In genomic region chr4:48127882-48128394, GRCh38 we compare ENCODE assay signal across 1 cellular context.
A peak's percentile ranks its signal among the peaks of the same experiment; 100 is the strongest.
TF ChIP-seq lines count a peak whose summit lies in the region.

No MANE protein-coding gene starts in this region.

TF ChIP-seq in GM12878, 131 proteins besides CTCF, POLR2A, EP300 and RAD21 (continued from another document and continues in another):
- no peak for TF ChIP-seq RFX5 (IDR thresholded peaks at IDR 0.05; ENCODE audit: low read depth, low read length)
- no peak for TF ChIP-seq RELA (IDR thresholded peaks at IDR 0.05; ENCODE audit: borderline replicate concordance, partially characterized antibody)
- peak; percentile 83; the same call in 1 of the 2 replicates for TF ChIP-seq IRF4 (IDR thresholded peaks at IDR 0.05; ENCODE audit: low read depth, low read length)
- TF ChIP-seq POLR2AphosphoS2 (IDR thresholded peaks at IDR 0.05; ENCODE audit: low read depth, low read length) = no peak
- TF ChIP-seq SP1 (IDR thresholded peaks at IDR 0.05; ENCODE audit: low read depth, low read length) = no peak
- no peak for TF ChIP-seq USF2 (IDR thresholded peaks at IDR 0.05; ENCODE audit: borderline replicate concordance, low read depth, low read length)
- no peak for TF ChIP-seq MYC (IDR thresholded peaks at IDR 0.05; ENCODE audit: insufficient read depth, insufficient read length, insufficient replicate concordance, low read length, severe bottlenecking)
- peak; percentile 55 for TF ChIP-seq RUNX3 (IDR thresholded peaks at IDR 0.05; ENCODE audit: low read length)
- no peak for TF ChIP-seq TARDBP (IDR thresholded peaks at IDR 0.05; ENCODE audit: borderline replicate concordance)
- no peak for TF ChIP-seq STAT3 (IDR thresholded peaks at IDR 0.05; ENCODE audit: low read depth, low read length)
- peak; percentile 14; the same call in 1 of the 2 replicates for TF ChIP-seq RELB (IDR thresholded peaks at IDR 0.05; ENCODE audit: low read depth)
- peak; percentile 68 for TF ChIP-seq BCL3 (IDR thresholded peaks at IDR 0.05; ENCODE audit: borderline replicate concordance, insufficient read depth, low read depth, low read length, poor library complexity, severe bottlenecking)
- TF ChIP-seq LARP7 (IDR thresholded peaks at IDR 0.05) = no peak
- peak; percentile 78 for TF ChIP-seq MEF2A (IDR thresholded peaks at IDR 0.05; ENCODE audit: insufficient read depth, low read depth, low read length)
- no peak for TF ChIP-seq SREBF2 (IDR thresholded peaks at IDR 0.05; ENCODE audit: low read length)
- TF ChIP-seq ZBTB11 (CRISPR knock-in tag; IDR thresholded peaks at IDR 0.05) = no peak
- TF ChIP-seq POU2F2 (IDR thresholded peaks at IDR 0.05; ENCODE audit: borderline replicate concordance, low read depth, low read length) = peak; percentile 21; the same call in 1 of the 3 replicates
- no peak for TF ChIP-seq SPI1 (IDR thresholded peaks at IDR 0.05; ENCODE audit: borderline replicate concordance, insufficient read depth, low read depth, low read length)
- TF ChIP-seq NKRF (conservative IDR thresholded peaks at IDR 0.05) = no peak
- no peak for TF ChIP-seq PAX8 (IDR thresholded peaks at IDR 0.05)
- TF ChIP-seq E2F4 (IDR thresholded peaks at IDR 0.05; ENCODE audit: low read depth, low read length) = no peak
- TF ChIP-seq NFXL1 (IDR thresholded peaks at IDR 0.05; ENCODE audit: borderline replicate concordance) = no peak
- TF ChIP-seq ATF2 (IDR thresholded peaks at IDR 0.05; ENCODE audit: low read length) = peak; percentile 86
- TF ChIP-seq KLF5 (IDR thresholded peaks at IDR 0.05; ENCODE audit: partially characterized antibody) = no peak
- TF ChIP-seq ZBED1 (IDR thresholded peaks at IDR 0.05; ENCODE audit: borderline replicate concordance) = no peak
- TF ChIP-seq ZNF622 (IDR thresholded peaks at IDR 0.05) = no peak
- peak; percentile 65 for TF ChIP-seq TCF7 (IDR thresholded peaks at IDR 0.05; ENCODE audit: borderline replicate concordance)
- peak; percentile 75; the same call in 1 of the 2 replicates for TF ChIP-seq CBX5 (IDR thresholded peaks at IDR 0.05; ENCODE audit: low read depth)
- no peak for TF ChIP-seq CUX1 (IDR thresholded peaks at IDR 0.05; ENCODE audit: insufficient replicate concordance, low read depth, low read length)
- TF ChIP-seq JUNB (IDR thresholded peaks at IDR 0.05) = peak; percentile 95
- TF ChIP-seq IRF5 (IDR thresholded peaks at IDR 0.05; ENCODE audit: borderline replicate concordance) = no peak
- TF ChIP-seq MTA2 (IDR thresholded peaks at IDR 0.05; ENCODE audit: low read depth) = peak; percentile 44; the same call in 1 of the 2 replicates
- 0 out of 2 replicates have a peak, but pooled peaks have one; percentile 37 for TF ChIP-seq ZNF24 (IDR thresholded peaks at IDR 0.05)
- peak; percentile 74; the same call in 1 of the 2 replicates for TF ChIP-seq CREM (IDR thresholded peaks at IDR 0.05; ENCODE audit: low read depth)
- TF ChIP-seq TCF3 (IDR thresholded peaks at IDR 0.05; ENCODE audit: borderline replicate concordance, insufficient read depth, low read depth, low read length) = peak; percentile 54; the same call in 1 of the 2 replicates
- peak; percentile 65; the same call in 1 of the 2 replicates for TF ChIP-seq TCF12 (IDR thresholded peaks at IDR 0.05; ENCODE audit: low read depth, low read length)
- no peak for TF ChIP-seq CHD4 (IDR thresholded peaks at IDR 0.05)
- peak; percentile 54; the same call in 1 of the 2 replicates for TF ChIP-seq GABPA (IDR thresholded peaks at IDR 0.05; ENCODE audit: low read depth)
- TF ChIP-seq SUZ12 (IDR thresholded peaks at IDR 0.05; ENCODE audit: unreplicated experiment) = no peak
- no peak for TF ChIP-seq MLLT1 (IDR thresholded peaks at IDR 0.05)
- peak; percentile 85 for TF ChIP-seq IKZF1 (conservative IDR thresholded peaks at IDR 0.05)
